Comparison of ENCODE assay signal across 28 cellular contexts in the genomic region with DNA sequence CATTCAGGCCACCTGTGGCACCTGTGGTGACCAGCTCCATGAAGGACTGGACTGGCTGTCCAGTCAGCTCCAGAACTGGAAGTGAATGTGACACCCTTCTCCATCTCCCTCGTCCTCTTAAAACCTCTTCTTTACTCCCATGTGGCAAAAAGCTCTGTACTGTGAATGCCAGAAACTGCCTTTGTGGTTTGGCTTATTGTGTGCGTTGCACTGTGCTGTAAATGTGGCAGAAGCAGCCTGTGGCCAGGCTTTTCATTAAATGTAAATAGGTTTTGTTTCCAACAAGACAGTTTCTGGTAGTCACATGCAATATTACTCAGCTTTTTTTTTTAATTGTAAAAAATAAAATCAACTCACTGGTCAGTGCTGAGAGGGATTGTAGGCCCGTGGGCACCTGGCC.
"Had no signal": no experiment of that assay in that cellular context is flagged by ENCODE, and none has a peak within 500 bp of the region (broad histone marks: within the 10 kb centered on the region; RNA-seq: fewer than 3 reads in every experiment).

No MANE protein-coding gene starts in this region.

- H3K27ac ChIP-seq: ascending aorta, cardiac muscle cell, SJSA1 had no signal

- H3K4me3 ChIP-seq: ascending aorta, cardiac muscle cell, SJSA1 had no signal

- H3K27me3 ChIP-seq: ascending aorta, cardiac muscle cell, SJSA1 had no signal

- H3K36me3 ChIP-seq: ascending aorta, cardiac muscle cell, SJSA1 had no signal

- H3K9me3 ChIP-seq: ascending aorta, SJSA1, SK-N-SH had no signal

- DNase-seq: activated CD4-positive, alpha-beta memory T cell treated with anti-CD3 and anti-CD28 coated beads, Interleukin-2, amount 10 ng/mL, durations not matched to agents 7 days and 5 days; activated CD4-positive, alpha-beta T cell treated with anti-CD3 and anti-CD28 coated beads for 36 hours; activated CD8-positive, alpha-beta memory T cell treated with anti-CD3 and anti-CD28 coated beads for 24 hours; activated CD8-positive, alpha-beta memory T cell treated with anti-CD3 and anti-CD28 coated beads, Interleukin-2, amount 10 ng/mL, durations not matched to agents 7 days and 5 days; activated CD8-positive, alpha-beta memory T cell treated with anti-CD3 and anti-CD28 coated beads, Interleukin-2, amount 50 U/mL, for 48 hours; activated effector memory CD4-positive, alpha-beta T cell treated with Interleukin-2 at 50 U/mL for 16 hours; activated naive CD4-positive, alpha-beta T cell; activated naive CD4-positive, alpha-beta T cell treated with anti-CD3 and anti-CD28 coated beads, Interleukin-2, amount 50 U/mL, for 16 hours; activated naive CD8-positive, alpha-beta T cell treated with anti-CD3 and anti-CD28 coated beads for 36 hours; activated T-cell treated with anti-CD3 and anti-CD28 coated beads, Interleukin-2, amount 50 U/mL, for 48 hours; amygdala; Kasumi-1; KG1; MM.1S; MV-4-11; NCI-H1092; NCI-H1436 treated with DMSO at 0.1 percent for 48 hours; NCI-H1694 treated with DMSO at 0.1 percent for 48 hours; NCI-H2029; NCI-H345; NCI-H524 treated with DMSO at 0.1 percent for 48 hours; NK-92 treated with Interleukin-12 subunit alpha and Interleukin-12 subunit beta, amount 100 ng/mL, for 24 hours; RPMI8226; SHP77 treated with DMSO at 0.1 percent for 48 hours; SK-N-SH had no signal

- H3K4me1 ChIP-seq: ascending aorta, SJSA1 had no signal
